Comparison of ENCODE assay signal across 1 cellular context in the genomic region with DNA sequence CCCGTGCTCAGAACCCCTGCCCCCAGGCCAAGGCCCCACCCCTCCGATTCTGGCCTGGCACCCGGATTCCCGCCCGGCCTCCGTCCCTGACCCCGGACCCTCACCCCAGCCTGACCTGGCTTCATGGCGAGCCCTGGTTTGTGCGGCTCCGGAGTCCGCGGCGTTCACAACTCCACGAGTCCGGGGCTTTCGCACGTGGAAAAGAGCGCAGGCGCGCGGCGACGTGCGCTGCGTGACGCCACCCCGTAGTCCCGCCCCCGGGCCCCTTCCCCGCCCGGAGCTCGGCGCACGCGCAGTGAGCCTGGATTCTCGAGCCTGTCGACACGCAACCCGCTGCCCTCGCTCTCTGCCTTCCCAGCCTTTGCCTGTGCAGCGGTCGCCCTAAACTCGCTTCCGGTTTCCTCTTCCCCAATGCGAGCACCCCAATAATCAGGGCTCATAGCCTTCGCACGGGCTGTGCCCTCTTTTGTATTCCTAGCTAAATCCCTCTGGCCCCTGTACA.
TF ChIP-seq lines count a peak whose summit lies in the region.

A gene (minus strand): TSS at position 204 of the 502 bp plus-strand sequence. CDS start 79 bp downstream, at position 125.

TF ChIP-seq in HepG2, 621 proteins besides CTCF, POLR2A, EP300 and RAD21 (continued from another document and continues in another):
- TF ChIP-seq, protein P1, sequence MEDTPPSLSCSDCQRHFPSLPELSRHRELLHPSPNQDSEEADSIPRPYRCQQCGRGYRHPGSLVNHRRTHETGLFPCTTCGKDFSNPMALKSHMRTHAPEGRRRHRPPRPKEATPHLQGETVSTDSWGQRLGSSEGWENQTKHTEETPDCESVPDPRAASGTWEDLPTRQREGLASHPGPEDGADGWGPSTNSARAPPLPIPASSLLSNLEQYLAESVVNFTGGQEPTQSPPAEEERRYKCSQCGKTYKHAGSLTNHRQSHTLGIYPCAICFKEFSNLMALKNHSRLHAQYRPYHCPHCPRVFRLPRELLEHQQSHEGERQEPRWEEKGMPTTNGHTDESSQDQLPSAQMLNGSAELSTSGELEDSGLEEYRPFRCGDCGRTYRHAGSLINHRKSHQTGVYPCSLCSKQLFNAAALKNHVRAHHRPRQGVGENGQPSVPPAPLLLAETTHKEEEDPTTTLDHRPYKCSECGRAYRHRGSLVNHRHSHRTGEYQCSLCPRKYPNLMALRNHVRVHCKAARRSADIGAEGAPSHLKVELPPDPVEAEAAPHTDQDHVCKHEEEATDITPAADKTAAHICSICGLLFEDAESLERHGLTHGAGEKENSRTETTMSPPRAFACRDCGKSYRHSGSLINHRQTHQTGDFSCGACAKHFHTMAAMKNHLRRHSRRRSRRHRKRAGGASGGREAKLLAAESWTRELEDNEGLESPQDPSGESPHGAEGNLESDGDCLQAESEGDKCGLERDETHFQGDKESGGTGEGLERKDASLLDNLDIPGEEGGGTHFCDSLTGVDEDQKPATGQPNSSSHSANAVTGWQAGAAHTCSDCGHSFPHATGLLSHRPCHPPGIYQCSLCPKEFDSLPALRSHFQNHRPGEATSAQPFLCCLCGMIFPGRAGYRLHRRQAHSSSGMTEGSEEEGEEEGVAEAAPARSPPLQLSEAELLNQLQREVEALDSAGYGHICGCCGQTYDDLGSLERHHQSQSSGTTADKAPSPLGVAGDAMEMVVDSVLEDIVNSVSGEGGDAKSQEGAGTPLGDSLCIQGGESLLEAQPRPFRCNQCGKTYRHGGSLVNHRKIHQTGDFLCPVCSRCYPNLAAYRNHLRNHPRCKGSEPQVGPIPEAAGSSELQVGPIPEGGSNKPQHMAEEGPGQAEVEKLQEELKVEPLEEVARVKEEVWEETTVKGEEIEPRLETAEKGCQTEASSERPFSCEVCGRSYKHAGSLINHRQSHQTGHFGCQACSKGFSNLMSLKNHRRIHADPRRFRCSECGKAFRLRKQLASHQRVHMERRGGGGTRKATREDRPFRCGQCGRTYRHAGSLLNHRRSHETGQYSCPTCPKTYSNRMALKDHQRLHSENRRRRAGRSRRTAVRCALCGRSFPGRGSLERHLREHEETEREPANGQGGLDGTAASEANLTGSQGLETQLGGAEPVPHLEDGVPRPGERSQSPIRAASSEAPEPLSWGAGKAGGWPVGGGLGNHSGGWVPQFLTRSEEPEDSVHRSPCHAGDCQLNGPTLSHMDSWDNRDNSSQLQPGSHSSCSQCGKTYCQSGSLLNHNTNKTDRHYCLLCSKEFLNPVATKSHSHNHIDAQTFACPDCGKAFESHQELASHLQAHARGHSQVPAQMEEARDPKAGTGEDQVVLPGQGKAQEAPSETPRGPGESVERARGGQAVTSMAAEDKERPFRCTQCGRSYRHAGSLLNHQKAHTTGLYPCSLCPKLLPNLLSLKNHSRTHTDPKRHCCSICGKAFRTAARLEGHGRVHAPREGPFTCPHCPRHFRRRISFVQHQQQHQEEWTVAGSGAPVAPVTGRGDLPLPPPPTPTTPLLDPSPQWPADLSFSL (CRISPR knock-in tag; IDR thresholded peaks at IDR 0.05): no peak
- peak; percentile 78; the same call in 1 of the 2 replicates for TF ChIP-seq YEATS4 (CRISPR knock-in tag; IDR thresholded peaks at IDR 0.05; ENCODE audit: borderline replicate concordance)
- TF ChIP-seq CREB1 (IDR thresholded peaks at IDR 0.05): peak; percentile 80
- peak; percentile 62; the same call in 1 of the 2 replicates for TF ChIP-seq CREB1 (CRISPR knock-in tag; IDR thresholded peaks at IDR 0.05)
- peak; percentile 93 for TF ChIP-seq POLR2AphosphoS5 (IDR thresholded peaks at IDR 0.05; ENCODE audit: low read depth, low read length)
- TF ChIP-seq, protein P2, sequence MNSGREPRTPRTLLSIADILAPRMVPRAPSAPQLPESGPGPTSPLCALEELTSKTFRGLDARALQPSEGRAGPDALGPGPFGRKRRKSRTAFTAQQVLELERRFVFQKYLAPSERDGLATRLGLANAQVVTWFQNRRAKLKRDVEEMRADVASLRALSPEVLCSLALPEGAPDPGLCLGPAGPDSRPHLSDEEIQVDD (CRISPR knock-in tag; IDR thresholded peaks at IDR 0.05; ENCODE audit: borderline replicate concordance): peak; percentile 78; the same call in 1 of the 2 replicates
- TF ChIP-seq, protein P3, sequence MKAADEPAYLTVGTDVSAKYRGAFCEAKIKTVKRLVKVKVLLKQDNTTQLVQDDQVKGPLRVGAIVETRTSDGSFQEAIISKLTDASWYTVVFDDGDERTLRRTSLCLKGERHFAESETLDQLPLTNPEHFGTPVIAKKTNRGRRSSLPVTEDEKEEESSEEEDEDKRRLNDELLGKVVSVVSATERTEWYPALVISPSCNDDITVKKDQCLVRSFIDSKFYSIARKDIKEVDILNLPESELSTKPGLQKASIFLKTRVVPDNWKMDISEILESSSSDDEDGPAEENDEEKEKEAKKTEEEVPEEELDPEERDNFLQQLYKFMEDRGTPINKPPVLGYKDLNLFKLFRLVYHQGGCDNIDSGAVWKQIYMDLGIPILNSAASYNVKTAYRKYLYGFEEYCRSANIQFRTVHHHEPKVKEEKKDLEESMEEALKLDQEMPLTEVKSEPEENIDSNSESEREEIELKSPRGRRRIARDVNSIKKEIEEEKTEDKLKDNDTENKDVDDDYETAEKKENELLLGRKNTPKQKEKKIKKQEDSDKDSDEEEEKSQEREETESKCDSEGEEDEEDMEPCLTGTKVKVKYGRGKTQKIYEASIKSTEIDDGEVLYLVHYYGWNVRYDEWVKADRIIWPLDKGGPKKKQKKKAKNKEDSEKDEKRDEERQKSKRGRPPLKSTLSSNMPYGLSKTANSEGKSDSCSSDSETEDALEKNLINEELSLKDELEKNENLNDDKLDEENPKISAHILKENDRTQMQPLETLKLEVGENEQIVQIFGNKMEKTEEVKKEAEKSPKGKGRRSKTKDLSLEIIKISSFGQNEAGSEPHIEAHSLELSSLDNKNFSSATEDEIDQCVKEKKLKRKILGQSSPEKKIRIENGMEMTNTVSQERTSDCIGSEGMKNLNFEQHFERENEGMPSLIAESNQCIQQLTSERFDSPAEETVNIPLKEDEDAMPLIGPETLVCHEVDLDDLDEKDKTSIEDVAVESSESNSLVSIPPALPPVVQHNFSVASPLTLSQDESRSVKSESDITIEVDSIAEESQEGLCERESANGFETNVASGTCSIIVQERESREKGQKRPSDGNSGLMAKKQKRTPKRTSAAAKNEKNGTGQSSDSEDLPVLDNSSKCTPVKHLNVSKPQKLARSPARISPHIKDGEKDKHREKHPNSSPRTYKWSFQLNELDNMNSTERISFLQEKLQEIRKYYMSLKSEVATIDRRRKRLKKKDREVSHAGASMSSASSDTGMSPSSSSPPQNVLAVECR (CRISPR knock-in tag; IDR thresholded peaks at IDR 0.05; ENCODE audit: borderline replicate concordance): peak; percentile 89
- TF ChIP-seq, protein P4, sequence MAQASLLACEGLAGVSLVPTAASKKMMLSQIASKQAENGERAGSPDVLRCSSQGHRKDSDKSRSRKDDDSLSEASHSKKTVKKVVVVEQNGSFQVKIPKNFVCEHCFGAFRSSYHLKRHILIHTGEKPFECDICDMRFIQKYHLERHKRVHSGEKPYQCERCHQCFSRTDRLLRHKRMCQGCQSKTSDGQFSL (CRISPR knock-in tag; IDR thresholded peaks at IDR 0.05): no peak
- TF ChIP-seq, protein P5, sequence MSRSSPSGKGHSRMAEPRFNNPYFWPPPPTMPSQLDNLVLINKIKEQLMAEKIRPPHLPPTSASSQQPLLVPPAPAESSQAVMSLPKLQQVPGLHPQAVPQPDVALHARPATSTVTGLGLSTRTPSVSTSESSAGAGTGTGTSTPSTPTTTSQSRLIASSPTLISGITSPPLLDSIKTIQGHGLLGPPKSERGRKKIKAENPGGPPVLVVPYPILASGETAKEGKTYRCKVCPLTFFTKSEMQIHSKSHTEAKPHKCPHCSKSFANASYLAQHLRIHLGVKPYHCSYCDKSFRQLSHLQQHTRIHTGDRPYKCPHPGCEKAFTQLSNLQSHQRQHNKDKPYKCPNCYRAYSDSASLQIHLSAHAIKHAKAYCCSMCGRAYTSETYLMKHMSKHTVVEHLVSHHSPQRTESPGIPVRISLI (CRISPR knock-in tag; IDR thresholded peaks at IDR 0.05; ENCODE audit: borderline replicate concordance): no peak
- TF ChIP-seq RXRB (CRISPR knock-in tag; IDR thresholded peaks at IDR 0.05; ENCODE audit: borderline replicate concordance): peak; percentile 54
- no peak for TF ChIP-seq ZNF557 (CRISPR knock-in tag; IDR thresholded peaks at IDR 0.05)
- peak; percentile 78 for TF ChIP-seq HDAC1 (CRISPR knock-in tag; IDR thresholded peaks at IDR 0.05)
- no peak; the same call in 1 of the 2 replicates for TF ChIP-seq ZNF256 (CRISPR knock-in tag; conservative IDR thresholded peaks at IDR 0.05)
- TF ChIP-seq, protein P6, sequence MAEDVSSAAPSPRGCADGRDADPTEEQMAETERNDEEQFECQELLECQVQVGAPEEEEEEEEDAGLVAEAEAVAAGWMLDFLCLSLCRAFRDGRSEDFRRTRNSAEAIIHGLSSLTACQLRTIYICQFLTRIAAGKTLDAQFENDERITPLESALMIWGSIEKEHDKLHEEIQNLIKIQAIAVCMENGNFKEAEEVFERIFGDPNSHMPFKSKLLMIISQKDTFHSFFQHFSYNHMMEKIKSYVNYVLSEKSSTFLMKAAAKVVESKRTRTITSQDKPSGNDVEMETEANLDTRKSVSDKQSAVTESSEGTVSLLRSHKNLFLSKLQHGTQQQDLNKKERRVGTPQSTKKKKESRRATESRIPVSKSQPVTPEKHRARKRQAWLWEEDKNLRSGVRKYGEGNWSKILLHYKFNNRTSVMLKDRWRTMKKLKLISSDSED (CRISPR knock-in tag; IDR thresholded peaks at IDR 0.05): no peak
- TF ChIP-seq CBX5 (CRISPR knock-in tag; IDR thresholded peaks at IDR 0.05; ENCODE audit: borderline replicate concordance): peak; percentile 25; the same call in 1 of the 2 replicates
- TF ChIP-seq, protein P7, sequence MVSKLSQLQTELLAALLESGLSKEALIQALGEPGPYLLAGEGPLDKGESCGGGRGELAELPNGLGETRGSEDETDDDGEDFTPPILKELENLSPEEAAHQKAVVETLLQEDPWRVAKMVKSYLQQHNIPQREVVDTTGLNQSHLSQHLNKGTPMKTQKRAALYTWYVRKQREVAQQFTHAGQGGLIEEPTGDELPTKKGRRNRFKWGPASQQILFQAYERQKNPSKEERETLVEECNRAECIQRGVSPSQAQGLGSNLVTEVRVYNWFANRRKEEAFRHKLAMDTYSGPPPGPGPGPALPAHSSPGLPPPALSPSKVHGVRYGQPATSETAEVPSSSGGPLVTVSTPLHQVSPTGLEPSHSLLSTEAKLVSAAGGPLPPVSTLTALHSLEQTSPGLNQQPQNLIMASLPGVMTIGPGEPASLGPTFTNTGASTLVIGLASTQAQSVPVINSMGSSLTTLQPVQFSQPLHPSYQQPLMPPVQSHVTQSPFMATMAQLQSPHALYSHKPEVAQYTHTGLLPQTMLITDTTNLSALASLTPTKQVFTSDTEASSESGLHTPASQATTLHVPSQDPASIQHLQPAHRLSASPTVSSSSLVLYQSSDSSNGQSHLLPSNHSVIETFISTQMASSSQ (IDR thresholded peaks at IDR 0.05; ENCODE audit: low read depth): no peak
- TF ChIP-seq, protein P7 (CRISPR knock-in tag; IDR thresholded peaks at IDR 0.05; ENCODE audit: borderline replicate concordance): no peak
- TF ChIP-seq, protein P8, sequence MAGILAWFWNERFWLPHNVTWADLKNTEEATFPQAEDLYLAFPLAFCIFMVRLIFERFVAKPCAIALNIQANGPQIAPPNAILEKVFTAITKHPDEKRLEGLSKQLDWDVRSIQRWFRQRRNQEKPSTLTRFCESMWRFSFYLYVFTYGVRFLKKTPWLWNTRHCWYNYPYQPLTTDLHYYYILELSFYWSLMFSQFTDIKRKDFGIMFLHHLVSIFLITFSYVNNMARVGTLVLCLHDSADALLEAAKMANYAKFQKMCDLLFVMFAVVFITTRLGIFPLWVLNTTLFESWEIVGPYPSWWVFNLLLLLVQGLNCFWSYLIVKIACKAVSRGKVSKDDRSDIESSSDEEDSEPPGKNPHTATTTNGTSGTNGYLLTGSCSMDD (CRISPR knock-in tag; IDR thresholded peaks at IDR 0.05): no peak
- TF ChIP-seq ZNF678 (CRISPR knock-in tag; IDR thresholded peaks at IDR 0.05): no peak
- TF ChIP-seq KLF15 (CRISPR knock-in tag; IDR thresholded peaks at IDR 0.05; ENCODE audit: borderline replicate concordance): no peak; the same call in 1 of the 2 replicates
- TF ChIP-seq, protein P9, sequence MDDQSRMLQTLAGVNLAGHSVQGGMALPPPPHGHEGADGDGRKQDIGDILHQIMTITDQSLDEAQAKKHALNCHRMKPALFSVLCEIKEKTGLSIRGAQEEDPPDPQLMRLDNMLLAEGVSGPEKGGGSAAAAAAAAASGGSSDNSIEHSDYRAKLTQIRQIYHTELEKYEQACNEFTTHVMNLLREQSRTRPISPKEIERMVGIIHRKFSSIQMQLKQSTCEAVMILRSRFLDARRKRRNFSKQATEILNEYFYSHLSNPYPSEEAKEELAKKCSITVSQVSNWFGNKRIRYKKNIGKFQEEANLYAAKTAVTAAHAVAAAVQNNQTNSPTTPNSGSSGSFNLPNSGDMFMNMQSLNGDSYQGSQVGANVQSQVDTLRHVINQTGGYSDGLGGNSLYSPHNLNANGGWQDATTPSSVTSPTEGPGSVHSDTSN (CRISPR knock-in tag; IDR thresholded peaks at IDR 0.05; ENCODE audit: borderline replicate concordance): 0 out of 2 replicates have a peak, but pooled peaks have one; percentile 24
- no peak for TF ChIP-seq MIXL1 (CRISPR knock-in tag; IDR thresholded peaks at IDR 0.05)
- no peak for TF ChIP-seq ZNF670 (CRISPR knock-in tag; IDR thresholded peaks at IDR 0.05; ENCODE audit: borderline replicate concordance)
- TF ChIP-seq ZNF782 (CRISPR knock-in tag; IDR thresholded peaks at IDR 0.05; ENCODE audit: borderline replicate concordance): no peak
- no peak for TF ChIP-seq SIX4 (CRISPR knock-in tag; IDR thresholded peaks at IDR 0.05)
- no peak for TF ChIP-seq HIVEP1 (CRISPR knock-in tag; IDR thresholded peaks at IDR 0.05)
- TF ChIP-seq ZNF75D (CRISPR knock-in tag; IDR thresholded peaks at IDR 0.05; ENCODE audit: borderline replicate concordance): no peak
- TF ChIP-seq SNAPC2 (CRISPR knock-in tag; IDR thresholded peaks at IDR 0.05): no peak
- peak; percentile 50; the same call in 1 of the 2 replicates for TF ChIP-seq SALL1 (CRISPR knock-in tag; IDR thresholded peaks at IDR 0.05)
- TF ChIP-seq, protein P10, sequence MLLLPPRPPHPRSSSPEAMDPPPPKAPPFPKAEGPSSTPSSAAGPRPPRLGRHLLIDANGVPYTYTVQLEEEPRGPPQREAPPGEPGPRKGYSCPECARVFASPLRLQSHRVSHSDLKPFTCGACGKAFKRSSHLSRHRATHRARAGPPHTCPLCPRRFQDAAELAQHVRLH (CRISPR knock-in tag; IDR thresholded peaks at IDR 0.05; ENCODE audit: borderline replicate concordance, low read depth): 0 out of 2 replicates have a peak, but pooled peaks have one; percentile 16
- TF ChIP-seq ZNF850 (CRISPR knock-in tag; conservative IDR thresholded peaks at IDR 0.05): no peak
- TF ChIP-seq SIN3A (IDR thresholded peaks at IDR 0.05; ENCODE audit: borderline replicate concordance, low read depth, low read length): peak; percentile 91; the same call in 1 of the 2 replicates
- TF ChIP-seq NFKB2 (CRISPR knock-in tag; IDR thresholded peaks at IDR 0.05; ENCODE audit: borderline replicate concordance): peak; percentile 65; the same call in 1 of the 2 replicates
- no peak for TF ChIP-seq ZKSCAN5 (CRISPR knock-in tag; IDR thresholded peaks at IDR 0.05)
- TF ChIP-seq XBP1 (CRISPR knock-in tag; IDR thresholded peaks at IDR 0.05): no peak
